ENCODE assay signal across 8 cellular contexts in genomic region chr17:80605326-80606066, GRCh38.
DNase-seq lines count a peak whose midpoint lies in the region; ATAC-seq and TF ChIP-seq lines count a peak whose summit lies in the region.

No MANE protein-coding gene starts in this region.

- intact Hi-C loops in ascending aorta (cut with DNase I): no loop called here

- H3K4me1 ChIP-seq in CD8-positive, alpha-beta memory T cell (ENCODE audit: insufficient read depth, low read length): peaks cover 20% of the 10 kb centered on the region
- no peaks in the 10 kb centered on the region for H3K4me1 ChIP-seq in ascending aorta
- no peaks in the 10 kb centered on the region for H3K4me1 ChIP-seq in MM.1S (ENCODE audit: low read length)

- POLR2A ChIA-PET in CD8-positive, alpha-beta memory T cell (lab: Charles Lee): interaction anchor here (0.6 kb wide), 1 partner anchor 31 kb away, joined by 4 read pairs; no protein-coding TSS in a partner anchor

- H3K4me3 Mint-ChIP-seq in CD8-positive, alpha-beta memory T cell: peak overlapping the region in 2 of 7 donors; percentile 1 to 44

- no peak overlapping the region for H3K4me2 ChIP-seq in MM.1S (ENCODE audit: low read depth, low read length)

- H3K36me3 ChIP-seq in CD8-positive, alpha-beta memory T cell (ENCODE audit: insufficient read depth, low read length): no peaks in the 10 kb centered on the region
- no peaks in the 10 kb centered on the region for H3K36me3 ChIP-seq in ascending aorta
- H3K36me3 ChIP-seq in MM.1S (replicated peaks; ENCODE audit: insufficient read depth, low read length): no peaks in the 10 kb centered on the region

- TF ChIP-seq CTCF in ascending aorta (IDR thresholded peaks at IDR 0.05) (no peak), MM.1S (IDR thresholded peaks at IDR 0.05; ENCODE audit: low read length) (no peak)

- no peaks in the 10 kb centered on the region for H3K9me3 ChIP-seq in CD8-positive, alpha-beta memory T cell (ENCODE audit: low read length)
- no peaks in the 10 kb centered on the region for H3K9me3 ChIP-seq in ascending aorta
- no peaks in the 10 kb centered on the region for H3K9me3 ChIP-seq in MM.1S (replicated peaks; ENCODE audit: insufficient read depth, low read length)

- H4K20me1 ChIP-seq in MM.1S (ENCODE audit: insufficient read depth, low read length): no peaks in the 10 kb centered on the region

- peaks cover 0 to 1% (median 0%) of the 10 kb centered on the region in 3 donors for H3K36me3 Mint-ChIP-seq in CD8-positive, alpha-beta memory T cell

- H3K4me1 Mint-ChIP-seq in CD8-positive, alpha-beta memory T cell: peaks cover 48 to 62% (median 61%) of the 10 kb centered on the region in 3 donors

- in situ Hi-C loops in KBM-7 (cut with MboI; ENCODE audit: low pct_unique_long_range_greater_than_20kb, low sequenced_read_pairs): no loop called here

- H2AFZ ChIP-seq in MM.1S (ENCODE audit: low read length): no peak overlapping the region

- H3K9me3 Mint-ChIP-seq in CD8-positive, alpha-beta memory T cell: no peaks in the 10 kb centered on the region

- H3K4me3 ChIP-seq in CD8-positive, alpha-beta memory T cell (ENCODE audit: low read length): no peak overlapping the region
- H3K4me3 ChIP-seq in ascending aorta (no peak overlapping the region), MM.1S (ENCODE audit: low read length) (no peak overlapping the region)

- CTCF ChIA-PET in CD8-positive, alpha-beta memory T cell (lab: Charles Lee): no interaction called here

- H3K9ac ChIP-seq in MM.1S (ENCODE audit: low read length): no peak overlapping the region

- peak; percentile 85 for ATAC-seq in GM21390 (IDR thresholded peaks at IDR 0.05; ENCODE audit: unreplicated experiment)

- H3K27me3 ChIP-seq in CD8-positive, alpha-beta memory T cell (ENCODE audit: insufficient read depth, low read length, poor library complexity, severe bottlenecking): no peaks in the 10 kb centered on the region
- H3K27me3 ChIP-seq in ascending aorta (no peaks in the 10 kb centered on the region), MM.1S (replicated peaks; ENCODE audit: insufficient read depth, low read length) (no peaks in the 10 kb centered on the region)

- peaks cover 66% of the 10 kb centered on the region for H3K79me2 ChIP-seq in MM.1S (ENCODE audit: low read length)

- H3K27me3 Mint-ChIP-seq in CD8-positive, alpha-beta memory T cell: peaks cover 0 to 2% of the 10 kb centered on the region in 2 donors

- H3K27ac Mint-ChIP-seq in CD8-positive, alpha-beta memory T cell: peak overlapping the region; percentile 4 to 80 (median 58)

- no peak overlapping the region for H3K27ac ChIP-seq in CD8-positive, alpha-beta memory T cell (ENCODE audit: low read depth, low read length)
- no peak overlapping the region for H3K27ac ChIP-seq in ascending aorta
- no peak overlapping the region for H3K27ac ChIP-seq in MM.1S (ENCODE audit: low read length)

- no peaks in the 10 kb centered on the region for H3K9me2 ChIP-seq in MM.1S (replicated peaks; ENCODE audit: insufficient read depth, low read length)

- H3F3A ChIP-seq in MM.1S (ENCODE audit: insufficient read depth, low read length): no peaks in the 10 kb centered on the region

- DNase-seq in CD8-positive, alpha-beta memory T cell: no peak
- DNase-seq in KBM-7 (peak; percentile 55), NCI-H1417 treated with DMSO at 0.1 percent for 48 hours (lab: John Stamatoyannopoulos, UW) (no peak), ascending aorta (ENCODE audit: low spot score in 2 of 2) (no peak), MM.1S (no peak)
- peak; percentile 57 for DNase-seq in activated T-helper 9 cell treated with anti-CD3 and anti-CD28 coated beads, Interleukin-2, amount 50 U/mL, for 16 hours (ENCODE audit: low read depth)
- peak; percentile 61 to 78 (median 69) for DNase-seq in stimulated activated CD4-positive, alpha-beta T cell treated with anti-CD3 and anti-CD28 coated beads, Interleukin-12 subunit alpha, Interleukin-12 subunit beta, amount 100 ng/mL, for 48 hours (ENCODE audit: low read depth in 2 of 3, low spot score in 1 of 3)

Comparison
In these comparisons a context has a peak if more than half of its experiments do, and no peak if none do; other contexts are left out.
1. DNase-seq: peak in KBM-7 (single experiment), activated T-helper 9 cell treated with anti-CD3 and anti-CD28 coated beads, Interleukin-2, amount 50 U/mL, for 16 hours (single experiment) and stimulated activated CD4-positive, alpha-beta T cell treated with anti-CD3 and anti-CD28 coated beads, Interleukin-12 subunit alpha, Interleukin-12 subunit beta, amount 100 ng/mL, for 48 hours (3 of 3); none in CD8-positive, alpha-beta memory T cell (0 of 5), NCI-H1417 treated with DMSO at 0.1 percent for 48 hours (single experiment), ascending aorta (0 of 2) and MM.1S (single experiment).